ENCODE assay signal across 1 cellular context in genomic region chr2:166372046-166372445, GRCh38.
TF ChIP-seq lines count a peak whose summit lies in the region.

No MANE protein-coding gene starts in this region.

TF ChIP-seq in HepG2, 621 proteins besides CTCF, POLR2A, EP300 and RAD21 (continued from another document and continues in another):
- TF ChIP-seq PRDM10 (CRISPR knock-in tag; IDR thresholded peaks at IDR 0.05; ENCODE audit: low read depth): no peak
- TF ChIP-seq RNF219 (CRISPR knock-in tag; IDR thresholded peaks at IDR 0.05): no peak
- no peak for TF ChIP-seq RNF2 (conservative IDR thresholded peaks at IDR 0.05; ENCODE audit: low read depth)
- peak; percentile 95 for TF ChIP-seq ARID3A (IDR thresholded peaks at IDR 0.05; ENCODE audit: low read depth, low read length)
- TF ChIP-seq KAT7 (CRISPR knock-in tag; IDR thresholded peaks at IDR 0.05; ENCODE audit: borderline replicate concordance): no peak; the same call in 1 of the 2 replicates
- no peak for TF ChIP-seq NFIB (CRISPR knock-in tag; IDR thresholded peaks at IDR 0.05; ENCODE audit: borderline replicate concordance)
- TF ChIP-seq KMT2A (CRISPR knock-in tag; IDR thresholded peaks at IDR 0.05): peak; percentile 65; the same call in 1 of the 2 replicates
- TF ChIP-seq GATAD2A (CRISPR knock-in tag; IDR thresholded peaks at IDR 0.05): peak; percentile 94
- no peak for TF ChIP-seq ZBTB2 (CRISPR knock-in tag; IDR thresholded peaks at IDR 0.05; ENCODE audit: low read depth)
- TF ChIP-seq ZNF292 (CRISPR knock-in tag; IDR thresholded peaks at IDR 0.05; ENCODE audit: borderline replicate concordance, low read depth): peak; percentile 39; the same call in 1 of the 2 replicates
- no peak for TF ChIP-seq SKI (IDR thresholded peaks at IDR 0.05; ENCODE audit: partially characterized antibody)
- no peak for TF ChIP-seq ATF6 (CRISPR knock-in tag; conservative IDR thresholded peaks at IDR 0.05)
- TF ChIP-seq ZNF180 (CRISPR knock-in tag; IDR thresholded peaks at IDR 0.05; ENCODE audit: borderline replicate concordance, low read depth): no peak
- TF ChIP-seq MXD1 (CRISPR knock-in tag; IDR thresholded peaks at IDR 0.05): no peak
- TF ChIP-seq ZNF777 (CRISPR knock-in tag; IDR thresholded peaks at IDR 0.05): no peak
- TF ChIP-seq STAT6 (CRISPR knock-in tag; IDR thresholded peaks at IDR 0.05; ENCODE audit: borderline replicate concordance): no peak
- TF ChIP-seq HOMEZ (CRISPR knock-in tag; IDR thresholded peaks at IDR 0.05; ENCODE audit: low read depth): peak; percentile 95
- no peak for TF ChIP-seq MAZ (IDR thresholded peaks at IDR 0.05; ENCODE audit: borderline replicate concordance, low read depth, low read length)
- TF ChIP-seq MAZ (CRISPR knock-in tag; IDR thresholded peaks at IDR 0.05; ENCODE audit: low read depth): no peak
- no peak for TF ChIP-seq ZNF253 (CRISPR knock-in tag; IDR thresholded peaks at IDR 0.05; ENCODE audit: borderline replicate concordance)
- no peak for TF ChIP-seq SNAPC2 (CRISPR knock-in tag; IDR thresholded peaks at IDR 0.05)
- TF ChIP-seq ZNF44 (CRISPR knock-in tag; IDR thresholded peaks at IDR 0.05): no peak
- no peak for TF ChIP-seq TRAFD1 (CRISPR knock-in tag; IDR thresholded peaks at IDR 0.05; ENCODE audit: borderline replicate concordance)
- TF ChIP-seq REPIN1 (CRISPR knock-in tag; IDR thresholded peaks at IDR 0.05; ENCODE audit: borderline replicate concordance, low read depth): peak; percentile 50; the same call in 1 of the 2 replicates
- TF ChIP-seq ZBTB20 (CRISPR knock-in tag; IDR thresholded peaks at IDR 0.05; ENCODE audit: borderline replicate concordance, low read depth): 0 out of 2 replicates have a peak, but pooled peaks have one; percentile 31
- 0 out of 2 replicates have a peak, but pooled peaks have one; percentile 37 for TF ChIP-seq ZNF792 (CRISPR knock-in tag; IDR thresholded peaks at IDR 0.05)
- no peak for TF ChIP-seq REST (IDR thresholded peaks at IDR 0.05; ENCODE audit: borderline replicate concordance in 1 of 2, low read depth in 1 of 2, low read length in 2 of 2)
- no peak for TF ChIP-seq ZNF501 (CRISPR knock-in tag; IDR thresholded peaks at IDR 0.05)
- TF ChIP-seq RFX1 (IDR thresholded peaks at IDR 0.05): no peak
- TF ChIP-seq ZNF740 (CRISPR knock-in tag; IDR thresholded peaks at IDR 0.05): no peak
- no peak for TF ChIP-seq PAWR (CRISPR knock-in tag; IDR thresholded peaks at IDR 0.05; ENCODE audit: borderline replicate concordance)
- TF ChIP-seq ZC3H4 (CRISPR knock-in tag; IDR thresholded peaks at IDR 0.05; ENCODE audit: borderline replicate concordance): no peak
